ENCODE assay signal across 12 cellular contexts in genomic region chr5:144368556-144368955, GRCh38.
DNase-seq lines count a peak whose midpoint lies in the region; ATAC-seq lines count a peak whose summit lies in the region.
"Had no signal": no experiment of that assay in that cellular context is flagged by ENCODE, and none has a peak within 500 bp of the region (broad histone marks: within the 10 kb centered on the region; RNA-seq: fewer than 3 reads in every experiment).

No MANE protein-coding gene starts in this region.

- ATAC-seq in GM18868 (IDR thresholded peaks at IDR 0.05; ENCODE audit: unreplicated experiment) (peak; percentile 30), HG03442 (IDR thresholded peaks at IDR 0.05; ENCODE audit: unreplicated experiment) (no peak)
- ATAC-seq: naive thymus-derived CD4-positive, alpha-beta T cell; sciatic nerve had no signal

- DNase-seq in NCI-H1105 (lab: John Stamatoyannopoulos, UW) (peak; percentile 46), amniotic epithelial cell (ENCODE audit: low read depth) (peak; percentile 74), lung microvascular endothelial cell (ENCODE audit: low read depth in 2 of 2) (peak; percentile 9 to 61), MV-4-11 (lab: John Stamatoyannopoulos, UW) (no peak), T-helper 2 cell (no peak)
- DNase-seq: activated CD4-positive, alpha-beta memory T cell treated with anti-CD3 and anti-CD28 coated beads, Interleukin-2, amount 10 ng/mL, durations not matched to agents 7 days and 5 days; GOT3; naive thymus-derived CD4-positive, alpha-beta T cell; PC-9 had no signal

Comparison
In these comparisons a context has a peak if more than half of its experiments do, and no peak if none do; other contexts are left out.
1. DNase-seq: peak in NCI-H1105 (single experiment), amniotic epithelial cell (single experiment) and lung microvascular endothelial cell (2 of 2); none in MV-4-11 (single experiment) and T-helper 2 cell (0 of 5).